In the genomic region with DNA sequence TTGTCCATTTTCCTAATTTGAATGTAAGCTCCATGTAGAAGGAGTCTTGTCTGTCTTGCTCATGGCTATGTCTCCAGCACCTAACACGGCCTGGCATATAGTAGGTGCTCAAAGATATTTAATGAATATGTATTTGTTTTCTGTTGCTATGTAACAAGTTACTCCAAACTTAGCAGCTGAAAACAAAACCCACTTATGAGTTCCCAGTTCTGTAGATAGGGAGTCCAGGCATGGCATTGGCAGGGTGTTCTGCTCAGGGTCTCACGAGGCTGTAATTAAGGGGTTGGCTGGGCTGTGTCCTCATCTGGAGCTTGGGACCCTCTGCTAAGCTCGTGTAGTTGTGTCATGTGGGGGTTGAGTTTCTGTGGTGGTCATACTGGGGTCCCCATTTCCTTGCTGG, we compare ENCODE assay signal across 22 cellular contexts. TPM values are rescaled to one million over a fixed set of nuclear protein-coding genes. Genes with fewer than 3 reads are reported as not detected.
"Had no signal": no experiment of that assay in that cellular context is flagged by ENCODE, and none has a peak within 500 bp of the region (broad histone marks: within the 10 kb centered on the region; RNA-seq: fewer than 3 reads in every experiment).

No MANE protein-coding gene starts in this region.

- H3K9ac ChIP-seq: KMS-11 had no signal

- ATAC-seq: HepG2 had no signal

- H3K4me1 ChIP-seq: SJSA1 had no signal

- H3K36me3 ChIP-seq: SJSA1 had no signal

- H3K4me3 ChIP-seq: SJSA1, SK-N-MC had no signal

- H3K4me2 ChIP-seq: KMS-11 had no signal

- H3K9me3 ChIP-seq: SJSA1 had no signal

- H3K27ac ChIP-seq: KMS-11, RWPE1, SJSA1, SK-N-MC had no signal

- DNase-seq: IMR-90, Kasumi-1, MM.1S, MV-4-11, NCI-H1048, NCI-H1105, NCI-H1417, NCI-H1436 treated with DMSO at 0.1 percent for 48 hours, NCI-H1694 treated with DMSO at 0.1 percent for 48 hours, NCI-H1930, NCI-H2081, NCI-H2107, NCI-H2227 treated with DMSO at 0.1 percent for 48 hours, NCI-H510A, NCI-H524 treated with DMSO at 0.1 percent for 48 hours, NCI-H774, SIG-M5 had no signal

- FAIRE-seq: HepG2 had no signal

RNA-seq across cellular contexts. Expression of a gene that starts 14.9 kb away (rescaled TPM):
- polyA plus RNA-seq: HepG2 had no signal
